In the genomic region with DNA sequence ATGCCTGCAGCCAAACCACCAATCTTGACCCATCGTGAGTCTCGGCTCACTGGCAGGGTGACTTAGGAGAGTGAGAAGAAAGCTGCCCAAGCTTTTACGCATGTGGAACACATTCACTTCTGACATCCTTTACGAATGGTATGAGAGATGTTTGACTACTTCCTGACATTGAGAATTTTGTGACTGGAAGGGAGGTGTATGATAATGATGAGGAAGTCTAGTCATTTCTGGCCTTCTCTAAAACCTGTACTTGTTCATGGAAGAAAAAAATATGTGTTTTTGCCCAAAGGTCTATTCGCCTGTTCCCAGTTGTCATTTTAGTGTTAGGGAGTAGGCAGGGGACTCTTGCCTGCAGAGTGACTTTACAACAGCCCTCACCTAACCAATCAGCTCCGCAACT, we compare ENCODE assay signal across 13 cellular contexts.
DNase-seq lines count a peak whose midpoint lies in the region; ATAC-seq and TF ChIP-seq lines count a peak whose summit lies in the region.
"Had no signal": no experiment of that assay in that cellular context is flagged by ENCODE, and none has a peak within 500 bp of the region (broad histone marks: within the 10 kb centered on the region; RNA-seq: fewer than 3 reads in every experiment).

No MANE protein-coding gene starts in this region.

- H3K4me3 ChIP-seq in GM12865 (ENCODE audit: low read depth, low read length) (no peak overlapping the region), OCI-LY1 (ENCODE audit: low read depth, low read length, poor library complexity, severe bottlenecking) (no peak overlapping the region), MM.1S (ENCODE audit: low read length) (no peak overlapping the region), Caco-2 (ENCODE audit: low read depth, low read length) (no peak overlapping the region)
- H3K4me3 ChIP-seq: transverse colon had no signal

- peaks cover 56% of the 10 kb centered on the region for H3K4me1 ChIP-seq in OCI-LY1 (ENCODE audit: insufficient read depth, low read length, severe bottlenecking)
- no peaks in the 10 kb centered on the region for H3K4me1 ChIP-seq in MM.1S (ENCODE audit: low read length)
- H3K4me1 ChIP-seq in Caco-2, result peaks cover 6% of the 10 kb centered on the region; the same call in 1 of the 2 replicates

- intact Hi-C loops in Caco-2 (cut with micrococcal nuclease; ENCODE audit: unreplicated experiment), result no loop called here

- TF ChIP-seq CTCF in GM12865 (IDR thresholded peaks at IDR 0.05; ENCODE audit: insufficient read depth, low read depth, low read length, missing control alignments) (no peak), OCI-LY1 (IDR thresholded peaks at IDR 0.05; ENCODE audit: low read length) (no peak), MM.1S (IDR thresholded peaks at IDR 0.05; ENCODE audit: low read length) (no peak), Caco-2 (IDR thresholded peaks at IDR 0.05; ENCODE audit: insufficient read depth in 1 of 2, low read depth in 1 of 2, low read length in 1 of 2, severe bottlenecking in 1 of 2, unreplicated experiment in 1 of 2) (no peak), chondrocyte (IDR thresholded peaks at IDR 0.05) (no peak)

- peak overlapping the region; percentile 44; the same call in 1 of the 2 replicates for H3K4me2 ChIP-seq in OCI-LY1 (ENCODE audit: low read length)
- no peak overlapping the region for H3K4me2 ChIP-seq in MM.1S (ENCODE audit: low read depth, low read length)

- H3K36me3 ChIP-seq in OCI-LY1 (ENCODE audit: insufficient read depth, low read length) (no peaks in the 10 kb centered on the region), MM.1S (replicated peaks; ENCODE audit: insufficient read depth, low read length) (no peaks in the 10 kb centered on the region), Caco-2 (ENCODE audit: control insufficient read depth, insufficient read depth, low read length) (no peaks in the 10 kb centered on the region)
- H3K36me3 ChIP-seq: transverse colon had no signal

- H3K4me1 Mint-ChIP-seq in Caco-2 (ENCODE audit: low read depth, unreplicated experiment) (peaks cover 7% of the 10 kb centered on the region), chondrocyte (ENCODE audit: low read depth) (peaks cover 32% of the 10 kb centered on the region)

- H3K9me3 Mint-ChIP-seq in Caco-2 (ENCODE audit: unreplicated experiment), result no peaks in the 10 kb centered on the region
- H3K9me3 Mint-ChIP-seq in chondrocyte (ENCODE audit: low read depth), result no peaks in the 10 kb centered on the region
- H3K9me3 Mint-ChIP-seq: activated naive CD4-positive, alpha-beta T cell treated with anti-CD3 and anti-CD28 coated beads, Interleukin-2, amount 50 U/mL, for 24 hours; CD14-positive monocyte had no signal

- H3F3A ChIP-seq in OCI-LY1 (ENCODE audit: insufficient read depth, low read length), result no peaks in the 10 kb centered on the region
- no peaks in the 10 kb centered on the region for H3F3A ChIP-seq in MM.1S (ENCODE audit: insufficient read depth, low read length)

- H2AFZ ChIP-seq in OCI-LY1 (ENCODE audit: low read length) (no peak overlapping the region), MM.1S (ENCODE audit: low read length) (no peak overlapping the region)

- POLR2A ChIA-PET in Caco-2 (lab: Charles Lee), result no interaction called here

- TF ChIP-seq POLR2A in GM19193 (IDR thresholded peaks at IDR 0.05; ENCODE audit: extremely low read depth, insufficient read depth, insufficient read length), result peak; percentile 29

- DNase-seq in GM12865 (ENCODE audit: low read depth) (peak; percentile 65), RPMI8226 (no peak), MM.1S (no peak), Caco-2 (no peak), chondrocyte (ENCODE audit: low spot score) (no peak)
- DNase-seq: effector CD8-positive, alpha-beta T cell; NCI-H774; transverse colon had no signal

- H3K4me3 Mint-ChIP-seq in Caco-2 (ENCODE audit: unreplicated experiment) (no peak overlapping the region), chondrocyte (ENCODE audit: unreplicated experiment) (no peak overlapping the region)
- H3K4me3 Mint-ChIP-seq: activated naive CD4-positive, alpha-beta T cell treated with anti-CD3 and anti-CD28 coated beads, Interleukin-2, amount 50 U/mL, for 24 hours; CD14-positive monocyte had no signal

- H3K27ac Mint-ChIP-seq in Caco-2 (ENCODE audit: unreplicated experiment) (no peak overlapping the region), chondrocyte (ENCODE audit: unreplicated experiment) (no peak overlapping the region)
- H3K27ac Mint-ChIP-seq: activated naive CD4-positive, alpha-beta T cell treated with anti-CD3 and anti-CD28 coated beads, Interleukin-2, amount 50 U/mL, for 24 hours had no signal

- H3K9me3 ChIP-seq in OCI-LY1 (ENCODE audit: low read length), result no peaks in the 10 kb centered on the region
- H3K9me3 ChIP-seq in MM.1S (replicated peaks; ENCODE audit: insufficient read depth, low read length), result no peaks in the 10 kb centered on the region
- no peaks in the 10 kb centered on the region for H3K9me3 ChIP-seq in Caco-2
- H3K9me3 ChIP-seq: transverse colon had no signal

- BruUV-seq in Caco-2 (replicated peaks; lab: Mats Ljungman, UMichigan), result no TSS peak

- peak; percentile 94 for ATAC-seq in HG02852 (IDR thresholded peaks at IDR 0.05; ENCODE audit: unreplicated experiment)

- CTCF ChIA-PET in Caco-2 (lab: Charles Lee), result no interaction called here

- H4K20me1 ChIP-seq in OCI-LY1 (ENCODE audit: insufficient read depth, low read length) (no peaks in the 10 kb centered on the region), MM.1S (ENCODE audit: insufficient read depth, low read length) (no peaks in the 10 kb centered on the region)

- H3K27ac ChIP-seq in OCI-LY1 (ENCODE audit: low read depth, low read length, poor library complexity, severe bottlenecking) (peak overlapping the region; percentile 72), MM.1S (ENCODE audit: low read length) (no peak overlapping the region)
- H3K27ac ChIP-seq: transverse colon had no signal

- H3K27me3 Mint-ChIP-seq in Caco-2 (ENCODE audit: insufficient read depth, unreplicated experiment), result no peaks in the 10 kb centered on the region
- H3K27me3 Mint-ChIP-seq in chondrocyte (ENCODE audit: low read depth), result no peaks in the 10 kb centered on the region
- H3K27me3 Mint-ChIP-seq: activated naive CD4-positive, alpha-beta T cell treated with anti-CD3 and anti-CD28 coated beads, Interleukin-2, amount 50 U/mL, for 24 hours had no signal

- H3K27me3 ChIP-seq in OCI-LY1 (ENCODE audit: insufficient read depth, low read length) (no peaks in the 10 kb centered on the region), MM.1S (replicated peaks; ENCODE audit: insufficient read depth, low read length) (no peaks in the 10 kb centered on the region), Caco-2 (replicated peaks; ENCODE audit: control insufficient read depth, insufficient read depth, low read length) (no peaks in the 10 kb centered on the region)
- H3K27me3 ChIP-seq: transverse colon had no signal

- H3K9ac ChIP-seq in OCI-LY1 (ENCODE audit: low read length) (peak overlapping the region; percentile 48; the same call in 1 of the 2 replicates), MM.1S (ENCODE audit: low read length) (no peak overlapping the region)

- H3K79me2 ChIP-seq in OCI-LY1 (ENCODE audit: insufficient read depth, low read length), result no peaks in the 10 kb centered on the region
- no peaks in the 10 kb centered on the region for H3K79me2 ChIP-seq in MM.1S (ENCODE audit: low read length)

- no peaks in the 10 kb centered on the region for H3K9me2 ChIP-seq in OCI-LY1 (ENCODE audit: low read depth, low read length)
- no peaks in the 10 kb centered on the region for H3K9me2 ChIP-seq in MM.1S (replicated peaks; ENCODE audit: insufficient read depth, low read length)

- H3K36me3 Mint-ChIP-seq in Caco-2 (ENCODE audit: insufficient read depth, unreplicated experiment) (no peaks in the 10 kb centered on the region), chondrocyte (ENCODE audit: low read depth) (no peaks in the 10 kb centered on the region)
- H3K36me3 Mint-ChIP-seq: activated naive CD4-positive, alpha-beta T cell treated with anti-CD3 and anti-CD28 coated beads, Interleukin-2, amount 50 U/mL, for 24 hours had no signal
